8 cellular contexts compared by ENCODE assay signal in genomic region chr6:159098636-159099106, GRCh38. TPM values are rescaled to one million over a fixed set of nuclear protein-coding genes. Genes with fewer than 3 reads are reported as not detected.
DNase-seq lines count a peak whose midpoint lies in the region; ATAC-seq and TF ChIP-seq lines count a peak whose summit lies in the region.

No MANE protein-coding gene starts in this region.

- H3K4me3 ChIP-seq in epithelial cell of proximal tubule (ENCODE audit: low read depth, low read length), result no peak overlapping the region

- peak; percentile 83 for DNase-seq in activated CD4-positive, alpha-beta memory T cell treated with anti-CD3 and anti-CD28 coated beads for 36 hours
- DNase-seq in epithelial cell of proximal tubule (ENCODE audit: low read depth), result peak; percentile 66
- peak; percentile 47 to 58 for DNase-seq in stimulated activated CD8-positive, alpha-beta memory T cell treated with anti-CD3 and anti-CD28 coated beads, Interleukin-4, amount 100 ng/mL, for 4 hours (ENCODE audit: low read depth in 2 of 2, low spot score in 1 of 2)
- DNase-seq in COLO668 (lab: John Stamatoyannopoulos, UW; ENCODE audit: unreplicated experiment), result no peak

- peak overlapping the region; percentile 87 for H3K27ac Mint-ChIP-seq in activated CD4-positive, alpha-beta memory T cell treated with anti-CD3 and anti-CD28 coated beads for 36 hours

- no peaks in the 10 kb centered on the region for H3K36me3 Mint-ChIP-seq in activated CD4-positive, alpha-beta memory T cell treated with anti-CD3 and anti-CD28 coated beads for 36 hours

- intact Hi-C loops in activated CD4-positive, alpha-beta memory T cell treated with anti-CD3 and anti-CD28 coated beads for 36 hours (cut with micrococcal nuclease), result loop anchor here (1.0 to 5.0 kb wide), 4 partner anchors 36 to 451 kb away; no protein-coding TSS in a partner anchor

- TF ChIP-seq CTCF in epithelial cell of proximal tubule (conservative IDR thresholded peaks at IDR 0.05; ENCODE audit: low read depth, low read length), result no peak

- H3K4me1 Mint-ChIP-seq in activated CD4-positive, alpha-beta memory T cell treated with anti-CD3 and anti-CD28 coated beads for 36 hours (ENCODE audit: low read depth), result peaks cover 79% of the 10 kb centered on the region

- CTCF ChIA-PET in activated CD4-positive, alpha-beta memory T cell treated with anti-CD3 and anti-CD28 coated beads for 36 hours (lab: Charles Lee), result interaction anchor here (1.0 to 18.1 kb wide), 6 partner anchors 12 to 99 kb away, joined by 3 to 370 read pairs (median 6); partner anchors contain the start of genes RSPH3 and TAGAP

- POLR2A ChIA-PET in activated CD4-positive, alpha-beta memory T cell treated with anti-CD3 and anti-CD28 coated beads for 36 hours (lab: Charles Lee), result interaction anchor here (0.9 to 2.6 kb wide), 4 partner anchors 23 to 85 kb away, joined by 3 to 27 read pairs (median 9); partner anchors contain the start of gene TAGAP

- H3K27me3 Mint-ChIP-seq in activated CD4-positive, alpha-beta memory T cell treated with anti-CD3 and anti-CD28 coated beads for 36 hours, result no peaks in the 10 kb centered on the region

- peak overlapping the region; percentile 63 for H3K4me3 Mint-ChIP-seq in activated CD4-positive, alpha-beta memory T cell treated with anti-CD3 and anti-CD28 coated beads for 36 hours

- ATAC-seq in HG02763 (IDR thresholded peaks at IDR 0.05; ENCODE audit: unreplicated experiment) (peak; percentile 46), HG03280 (IDR thresholded peaks at IDR 0.05; ENCODE audit: unreplicated experiment) (no peak), HG03108 (IDR thresholded peaks at IDR 0.05; ENCODE audit: unreplicated experiment) (no peak), GM19023 (IDR thresholded peaks at IDR 0.05; ENCODE audit: unreplicated experiment) (no peak)

- no peaks in the 10 kb centered on the region for H3K9me3 Mint-ChIP-seq in activated CD4-positive, alpha-beta memory T cell treated with anti-CD3 and anti-CD28 coated beads for 36 hours

RNA-seq across cellular contexts. Expression of gene TAGAP, which starts 53.9 kb away (rescaled TPM):
- total RNA-seq in activated CD4-positive, alpha-beta memory T cell treated with anti-CD3 and anti-CD28 coated beads for 36 hours, result 10 to 100 TPM; 40.1 to 41.6 TPM
- 0.12 TPM in 1 of 2 replicates, not detected in the other for total RNA-seq in epithelial cell of proximal tubule

Comparison
In these comparisons a context has a peak if more than half of its experiments do, and no peak if none do; other contexts are left out.
1. RNA of gene TAGAP, which starts 53.9 kb away (total RNA-seq): 40.1 to 41.6 TPM in activated CD4-positive, alpha-beta memory T cell treated with anti-CD3 and anti-CD28 coated beads for 36 hours; 0.12 TPM in epithelial cell of proximal tubule; every median in the first group is over 10 times any median in the second.